ENCODE assay signal across 14 cellular contexts in genomic region chr4:152735918-152736305, GRCh38. TPM values are rescaled to one million over a fixed set of nuclear protein-coding genes. Genes with fewer than 3 reads are reported as not detected.
A peak's percentile ranks its signal among the peaks of the same experiment; 100 is the strongest.
DNase-seq lines count a peak whose midpoint lies in the region; ATAC-seq, FAIRE-seq and TF ChIP-seq lines count a peak whose summit lies in the region.
"Had no signal": no experiment of that assay in that cellular context is flagged by ENCODE, and none has a peak within 500 bp of the region (broad histone marks: within the 10 kb centered on the region; RNA-seq: fewer than 3 reads in every experiment).

No MANE protein-coding gene starts in this region.

- no peak for TF ChIP-seq CTCF in endodermal cell (conservative IDR thresholded peaks at IDR 0.05)
- TF ChIP-seq CTCF in chondrocyte (IDR thresholded peaks at IDR 0.05) = no peak

- no peak overlapping the region for H3K9ac ChIP-seq in endodermal cell (ENCODE audit: extremely low read depth, low read length, poor library complexity, severe bottlenecking)

- H3K27me3 ChIP-seq in endodermal cell (ENCODE audit: control insufficient read depth, insufficient read depth, low read length, poor library complexity, severe bottlenecking) = no peaks in the 10 kb centered on the region
- H3K27me3 ChIP-seq: BE2C had no signal

- DNase-seq in NCI-H2171 treated with DMSO at 0.1 percent for 48 hours (lab: John Stamatoyannopoulos, UW) (peak; percentile 56), NCI-H2171 (lab: John Stamatoyannopoulos, UW) (no peak), NCI-H510A (lab: John Stamatoyannopoulos, UW) (peak; percentile 9), endodermal cell (peak; percentile 76), GM12891 (ENCODE audit: insufficient read length, low spot score) (no peak), HuH-7 (ENCODE audit: low spot score) (no peak), chondrocyte (ENCODE audit: low spot score) (no peak)
- DNase-seq: BE2C, GOT3, H9 had no signal

- TF ChIP-seq POLR2A in GM12891 (IDR thresholded peaks at IDR 0.05; ENCODE audit: low read depth, low read length) = no peak

- peak overlapping the region; percentile 5 for H3K27ac Mint-ChIP-seq in endodermal cell
- H3K27ac Mint-ChIP-seq in stimulated activated memory B cell treated with anti-CD40 and anti-IgM and Interleukin-4, amounts not matched to agents 10 μg/mL and 1 μg/mL and 100 μg/mL, for 72 hours = peak overlapping the region; percentile 33
- no peak overlapping the region for H3K27ac Mint-ChIP-seq in chondrocyte (ENCODE audit: unreplicated experiment)
- H3K27ac Mint-ChIP-seq: H9 had no signal

- no peaks in the 10 kb centered on the region for H3K9me3 ChIP-seq in endodermal cell (ENCODE audit: control insufficient read depth, low read length)
- H3K9me3 ChIP-seq: BE2C had no signal

- no peaks in the 10 kb centered on the region for H3K36me3 ChIP-seq in endodermal cell (ENCODE audit: control insufficient read depth, insufficient read depth, low read length)
- H3K36me3 ChIP-seq: BE2C had no signal

- no peaks in the 10 kb centered on the region for H3K9me3 Mint-ChIP-seq in endodermal cell
- H3K9me3 Mint-ChIP-seq in stimulated activated memory B cell treated with anti-CD40 and anti-IgM and Interleukin-4, amounts not matched to agents 10 μg/mL and 1 μg/mL and 100 μg/mL, for 72 hours = no peaks in the 10 kb centered on the region
- no peaks in the 10 kb centered on the region for H3K9me3 Mint-ChIP-seq in chondrocyte (ENCODE audit: low read depth)
- H3K9me3 Mint-ChIP-seq: H9 had no signal

- 63 to 77% methylated on average over 3 of the region's 3 CpGs for WGBS in endodermal cell (ENCODE audit: insufficient coverage in 1 of 2, insufficient read length in 1 of 2), 2 experiments

- no peak for ATAC-seq in stimulated activated memory B cell treated with anti-CD40 and anti-IgM and Interleukin-4, amounts not matched to agents 10 μg/mL and 1 μg/mL and 100 μg/mL, for 72 hours

- H3K4me3 Mint-ChIP-seq in endodermal cell (no peak overlapping the region), chondrocyte (ENCODE audit: unreplicated experiment) (no peak overlapping the region)
- no peak overlapping the region for H3K4me3 Mint-ChIP-seq in stimulated activated memory B cell treated with anti-CD40 and anti-IgM and Interleukin-4, amounts not matched to agents 10 μg/mL and 1 μg/mL and 100 μg/mL, for 72 hours
- H3K4me3 Mint-ChIP-seq: CD4-positive, alpha-beta memory T cell; H9 had no signal

- H3K27me3 Mint-ChIP-seq in endodermal cell (ENCODE audit: insufficient read depth) (no peaks in the 10 kb centered on the region), chondrocyte (ENCODE audit: low read depth) (peaks cover 8% of the 10 kb centered on the region)
- H3K27me3 Mint-ChIP-seq in stimulated activated memory B cell treated with anti-CD40 and anti-IgM and Interleukin-4, amounts not matched to agents 10 μg/mL and 1 μg/mL and 100 μg/mL, for 72 hours = no peaks in the 10 kb centered on the region

- no peak for FAIRE-seq in GM12891 (lab: Jason Lieb, UNC)

- peak overlapping the region; percentile 28 for H3K4me3 ChIP-seq in endodermal cell (ENCODE audit: low read length)

- H3K4me1 Mint-ChIP-seq in endodermal cell = peaks cover 36% of the 10 kb centered on the region
- H3K4me1 Mint-ChIP-seq in stimulated activated memory B cell treated with anti-CD40 and anti-IgM and Interleukin-4, amounts not matched to agents 10 μg/mL and 1 μg/mL and 100 μg/mL, for 72 hours = peaks cover 21% of the 10 kb centered on the region
- H3K4me1 Mint-ChIP-seq in chondrocyte (ENCODE audit: low read depth) = no peaks in the 10 kb centered on the region

- H3K36me3 Mint-ChIP-seq in endodermal cell (ENCODE audit: low read depth) = no peaks in the 10 kb centered on the region
- H3K36me3 Mint-ChIP-seq in stimulated activated memory B cell treated with anti-CD40 and anti-IgM and Interleukin-4, amounts not matched to agents 10 μg/mL and 1 μg/mL and 100 μg/mL, for 72 hours = no peaks in the 10 kb centered on the region
- no peaks in the 10 kb centered on the region for H3K36me3 Mint-ChIP-seq in chondrocyte (ENCODE audit: low read depth)
- H3K36me3 Mint-ChIP-seq: CD4-positive, alpha-beta memory T cell had no signal

- peaks cover 9% of the 10 kb centered on the region for H3K4me1 ChIP-seq in endodermal cell (ENCODE audit: control insufficient read depth, insufficient read depth, low read length)
- H3K4me1 ChIP-seq: BE2C had no signal

- H3K27ac ChIP-seq in endodermal cell (ENCODE audit: low read depth, low read length) = no peak overlapping the region
- H3K27ac ChIP-seq: C4-2B had no signal

TF ChIP-seq in GM12891, 5 proteins besides CTCF, POLR2A, EP300 and RAD21:
- TF ChIP-seq POU2F2 (IDR thresholded peaks at IDR 0.05; ENCODE audit: low read depth, low read length) = no peak
- TF ChIP-seq TAF1 (IDR thresholded peaks at IDR 0.05; ENCODE audit: low read depth, low read length) = no peak
- TF ChIP-seq POLR2AphosphoS5 (IDR thresholded peaks at IDR 0.05; ENCODE audit: low read depth, low read length) = no peak
- TF ChIP-seq PAX5 (IDR thresholded peaks at IDR 0.05; ENCODE audit: insufficient read depth, low read length, severe bottlenecking) = no peak
- TF ChIP-seq SPI1 (IDR thresholded peaks at IDR 0.05; ENCODE audit: low read depth, low read length) = no peak

RNA-seq across cellular contexts. Expression of gene TIGD4, which starts 43.6 kb away (rescaled TPM):
- total RNA-seq in endodermal cell (1 to 10 TPM; 2.1 to 2.9 TPM), chondrocyte (0.20 to 0.39 TPM (median 0.23 TPM) in 3 replicates)
- 3.0 TPM for polyA plus RNA-seq in endodermal cell (2013, experiment 1 of 2)
- polyA plus RNA-seq in endodermal cell (2013, experiment 2 of 2) = 2.3 TPM
- polyA plus RNA-seq in GM12891 (2012; ENCODE audit: low read depth, missing spikeins) = 0.22 TPM
- polyA plus RNA-seq: AG04450; CD4-positive, alpha-beta memory T cell had no signal

RNA-seq across cellular contexts. Expression of gene ARFIP1, which starts 43.8 kb away (rescaled TPM):
- total RNA-seq in endodermal cell (10 to 100 TPM; 34.3 to 39.4 TPM), chondrocyte (25.9 to 30.9 TPM (median 26.8 TPM) in 3 replicates)
- polyA plus RNA-seq in endodermal cell (2013, experiment 1 of 2) = 33.2 TPM
- 28.5 TPM for polyA plus RNA-seq in endodermal cell (2013, experiment 2 of 2)
- 8.5 TPM for polyA plus RNA-seq in GM12891 (2012; ENCODE audit: low read depth, missing spikeins)

RNA-seq across cellular contexts. Expression of gene TMEM154, which starts 56.1 kb away (rescaled TPM):
- total RNA-seq in endodermal cell (1 to 10 TPM in 1 of 2 donors, under 1 TPM in 1; 0.81 to 1.6 TPM), chondrocyte (1.8 to 2.9 TPM (median 2.2 TPM) in 3 replicates)
- 0.75 TPM for polyA plus RNA-seq in endodermal cell (2013, experiment 1 of 2)
- 2.0 TPM for polyA plus RNA-seq in endodermal cell (2013, experiment 2 of 2)
- polyA plus RNA-seq in GM12891 (2012; ENCODE audit: low read depth, missing spikeins) = 9.3 TPM

Comparison
In these comparisons a context has a peak if more than half of its experiments do, and no peak if none do; other contexts are left out.
1. DNase-seq: peak in NCI-H2171 treated with DMSO at 0.1 percent for 48 hours (single experiment), NCI-H510A (single experiment) and endodermal cell (single experiment); none in NCI-H2171 (single experiment), GM12891 (single experiment), HuH-7 (single experiment) and chondrocyte (single experiment).